10 cellular contexts compared by ENCODE assay signal in the genomic region with DNA sequence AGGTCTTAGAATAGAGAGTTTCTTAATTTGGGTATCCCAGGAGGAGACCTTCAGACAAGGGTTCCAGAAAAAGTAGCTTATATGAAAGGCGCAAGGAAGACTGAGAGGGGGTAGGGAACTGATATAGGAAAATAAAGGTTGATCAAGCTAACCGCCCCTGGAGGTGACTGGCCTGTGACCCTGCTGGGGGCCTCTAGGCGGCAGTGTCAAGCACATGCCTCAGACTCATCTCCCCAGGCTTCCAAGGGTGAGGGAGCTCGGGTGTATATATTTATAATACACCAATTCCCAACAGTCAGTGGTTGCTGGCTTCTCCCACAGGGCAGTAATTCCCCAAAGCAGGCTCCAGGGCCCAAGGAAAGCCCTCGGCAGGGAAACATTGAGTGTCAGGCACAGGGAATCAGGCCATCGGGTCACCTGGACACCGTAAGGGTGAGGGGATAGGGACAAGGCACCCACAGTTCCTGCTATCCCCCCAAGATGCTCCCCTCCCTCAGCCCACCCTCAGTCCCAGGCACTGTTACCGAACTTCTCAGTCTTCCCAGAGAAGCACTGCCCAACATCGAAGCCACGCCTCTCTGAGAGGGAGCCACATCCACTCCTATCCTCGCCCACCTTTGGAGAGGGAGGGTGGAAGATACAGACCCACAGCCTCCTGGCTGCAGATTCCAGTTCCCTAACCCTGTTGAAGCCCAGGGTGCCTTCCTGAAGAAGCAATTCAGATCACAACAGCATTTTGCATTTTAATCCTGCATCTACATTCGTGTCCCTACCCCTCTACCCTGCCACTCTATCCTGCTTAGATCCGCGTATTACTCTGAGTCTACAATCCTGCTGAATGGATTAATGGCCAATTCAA. TPM values are rescaled to one million over a fixed set of nuclear protein-coding genes. Genes with fewer than 3 reads are reported as not detected.
DNase-seq lines count a peak whose midpoint lies in the region; ATAC-seq, FAIRE-seq and TF ChIP-seq lines count a peak whose summit lies in the region.
"Had no signal": no experiment of that assay in that cellular context is flagged by ENCODE, and none has a peak within 500 bp of the region (broad histone marks: within the 10 kb centered on the region; RNA-seq: fewer than 3 reads in every experiment).

No MANE protein-coding gene starts in this region.

- no peak overlapping the region for H3K27ac ChIP-seq in small intestine (ENCODE audit: low read depth in 1 of 2, low read length in 1 of 2)

- H3K9me3 ChIP-seq in small intestine (ENCODE audit: control insufficient read depth, low read depth) = no peaks in the 10 kb centered on the region

- H3K27me3 Mint-ChIP-seq in activated naive CD4-positive, alpha-beta T cell treated with anti-CD3 and anti-CD28 coated beads for 36 hours (ENCODE audit: low read depth) = peaks cover 5% of the 10 kb centered on the region
- peaks cover 3% of the 10 kb centered on the region for H3K27me3 Mint-ChIP-seq in activated T-cell treated with anti-CD3 and anti-CD28 coated beads, Interleukin-2, amount 50 U/mL, for 4 hours (ENCODE audit: low read depth)

- WGBS in small intestine, 3 donors = 79 to 83% (median 80%) methylated on average over 14 of the region's 14 CpGs

- no peaks in the 10 kb centered on the region for H3K4me1 Mint-ChIP-seq in activated naive CD4-positive, alpha-beta T cell treated with anti-CD3 and anti-CD28 coated beads for 36 hours (ENCODE audit: low read depth)
- no peaks in the 10 kb centered on the region for H3K4me1 Mint-ChIP-seq in activated T-cell treated with anti-CD3 and anti-CD28 coated beads, Interleukin-2, amount 50 U/mL, for 4 hours (ENCODE audit: low read depth)

- H3K4me1 ChIP-seq in small intestine (ENCODE audit: control insufficient read depth in 2 of 2, insufficient read depth in 1 of 2, low read depth in 1 of 2, low read length in 1 of 2) = no peaks in the 10 kb centered on the region

- H3K4me3 Mint-ChIP-seq in activated naive CD4-positive, alpha-beta T cell treated with anti-CD3 and anti-CD28 coated beads for 36 hours = no peak overlapping the region
- H3K4me3 Mint-ChIP-seq in activated T-cell treated with anti-CD3 and anti-CD28 coated beads, Interleukin-2, amount 50 U/mL, for 4 hours = no peak overlapping the region

- no peak for FAIRE-seq in small intestine (lab: Jason Lieb, UNC)

- peak; percentile 58 for ATAC-seq in HG03039 (IDR thresholded peaks at IDR 0.05; ENCODE audit: unreplicated experiment)
- ATAC-seq in activated T-cell treated with anti-CD3 and anti-CD28 coated beads, Interleukin-2, amount 50 U/mL, for 4 hours = no peak

- H3K36me3 ChIP-seq in small intestine (ENCODE audit: control insufficient read depth in 2 of 2, insufficient read depth in 2 of 2, low read length in 2 of 2) = no peaks in the 10 kb centered on the region

- in situ Hi-C loops in astrocyte of the spinal cord (cut with HindIII; ENCODE audit: low sequenced_read_pairs) = no loop called here

- peak; percentile 54 for TF ChIP-seq CTCF in astrocyte of the spinal cord (IDR thresholded peaks at IDR 0.05; ENCODE audit: low read depth, low read length)

- H3K9me3 Mint-ChIP-seq in activated naive CD4-positive, alpha-beta T cell treated with anti-CD3 and anti-CD28 coated beads for 36 hours = peaks cover 4% of the 10 kb centered on the region
- no peaks in the 10 kb centered on the region for H3K9me3 Mint-ChIP-seq in activated T-cell treated with anti-CD3 and anti-CD28 coated beads, Interleukin-2, amount 50 U/mL, for 4 hours

- no peak overlapping the region for H3K27ac Mint-ChIP-seq in activated naive CD4-positive, alpha-beta T cell treated with anti-CD3 and anti-CD28 coated beads for 36 hours

- CTCF ChIA-PET in activated naive CD4-positive, alpha-beta T cell treated with anti-CD3 and anti-CD28 coated beads for 36 hours (lab: Charles Lee) = interaction anchor here (1.1 kb wide), 1 partner anchor 300 kb away, joined by 3 read pairs; no protein-coding TSS in a partner anchor

- H3K36me3 Mint-ChIP-seq in activated naive CD4-positive, alpha-beta T cell treated with anti-CD3 and anti-CD28 coated beads for 36 hours (ENCODE audit: low read depth) = no peaks in the 10 kb centered on the region
- no peaks in the 10 kb centered on the region for H3K36me3 Mint-ChIP-seq in activated T-cell treated with anti-CD3 and anti-CD28 coated beads, Interleukin-2, amount 50 U/mL, for 4 hours (ENCODE audit: insufficient read depth)

- H3K4me3 ChIP-seq in astrocyte of the spinal cord (ENCODE audit: low read depth, low read length) = no peak overlapping the region
- H3K4me3 ChIP-seq in small intestine (ENCODE audit: low read depth in 1 of 2, low read length in 2 of 2) = no peak overlapping the region

- H3K27me3 ChIP-seq in small intestine (ENCODE audit: control insufficient read depth in 2 of 2, insufficient read depth in 2 of 2, low read length in 2 of 2) = no peaks in the 10 kb centered on the region

- intact Hi-C loops in activated naive CD4-positive, alpha-beta T cell treated with anti-CD3 and anti-CD28 coated beads for 36 hours (cut with micrococcal nuclease) = no loop called here

- DNase-seq in activated naive CD4-positive, alpha-beta T cell treated with anti-CD3 and anti-CD28 coated beads for 36 hours = peak; percentile 12
- DNase-seq in activated naive CD4-positive, alpha-beta T cell (lab: John Stamatoyannopoulos, UW) = no peak
- DNase-seq in astrocyte of the spinal cord (ENCODE audit: low read depth, low spot score) = no peak
- peak; percentile 7 for DNase-seq in small intestine
- no peak for DNase-seq in activated T-cell treated with anti-CD3 and anti-CD28 coated beads, Interleukin-2, amount 50 U/mL, for 4 hours
- DNase-seq in DMS153 (lab: John Stamatoyannopoulos, UW) = no peak
- no peak for DNase-seq in activated CD4-positive, alpha-beta T cell treated with anti-CD3 and anti-CD28 coated beads for 1 hour
- DNase-seq: amniotic stem cell had no signal

RNA-seq across cellular contexts. Expression of a gene that starts 19.5 kb away (rescaled TPM):
- total RNA-seq in activated naive CD4-positive, alpha-beta T cell treated with anti-CD3 and anti-CD28 coated beads for 36 hours = not detected
- polyA plus RNA-seq in small intestine = under 1 TPM in 1 of 3 donors, not detected in 2; 0.16 TPM
- not detected for total RNA-seq in activated T-cell treated with anti-CD3 and anti-CD28 coated beads, Interleukin-2, amount 50 U/mL, for 4 hours
- total RNA-seq: lung microvascular endothelial cell had no signal

RNA-seq across cellular contexts. Expression of a gene that starts 55.3 kb away (rescaled TPM):
- under 1 TPM; 0.57 to 0.74 TPM for total RNA-seq in activated naive CD4-positive, alpha-beta T cell treated with anti-CD3 and anti-CD28 coated beads for 36 hours
- polyA plus RNA-seq in small intestine = under 1 TPM in 2 of 3 donors, not detected in 1; 0.22 to 0.39 TPM
- 1 to 10 TPM in 1 of 3 donors, under 1 TPM in 2; 0.25 to 1.2 (median 0.41) TPM for total RNA-seq in activated T-cell treated with anti-CD3 and anti-CD28 coated beads, Interleukin-2, amount 50 U/mL, for 4 hours

Comparison
In these comparisons a context has a peak if more than half of its experiments do, and no peak if none do; other contexts are left out.
1. DNase-seq: peak in activated naive CD4-positive, alpha-beta T cell treated with anti-CD3 and anti-CD28 coated beads for 36 hours (single experiment) and small intestine (single experiment); none in activated naive CD4-positive, alpha-beta T cell (0 of 4), astrocyte of the spinal cord (single experiment), activated T-cell treated with anti-CD3 and anti-CD28 coated beads, Interleukin-2, amount 50 U/mL, for 4 hours (single experiment), DMS153 (single experiment) and activated CD4-positive, alpha-beta T cell treated with anti-CD3 and anti-CD28 coated beads for 1 hour (single experiment).